ENCODE assay signal across 1 cellular context in the genomic region with DNA sequence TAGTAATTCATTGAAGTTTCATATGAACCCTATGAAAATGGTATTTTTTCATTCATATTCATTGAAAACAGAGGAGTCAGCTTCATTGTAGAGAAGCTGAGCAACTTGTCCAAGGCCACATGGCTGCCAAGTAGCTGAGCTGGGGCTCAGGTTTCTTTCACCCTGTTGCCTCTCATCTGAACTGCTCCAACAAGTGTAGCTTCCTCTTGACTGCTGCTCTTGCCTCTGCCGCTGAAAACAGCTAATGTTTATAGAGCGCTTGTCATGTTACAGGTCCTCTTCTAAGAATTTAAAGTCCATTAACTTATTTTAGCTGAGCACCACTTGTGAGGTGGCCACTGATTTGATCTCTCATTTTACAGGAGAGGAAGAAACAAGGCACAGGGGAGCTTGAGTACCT.
TF ChIP-seq lines count a peak whose summit lies in the region.

No MANE protein-coding gene starts in this region.

TF ChIP-seq in WTC11, 78 proteins besides CTCF, POLR2A, EP300 and RAD21 (continued from another document):
- no peak for TF ChIP-seq MXD4 (CRISPR knock-in tag; IDR thresholded peaks at IDR 0.05; ENCODE audit: borderline replicate concordance)
- TF ChIP-seq, protein P1, sequence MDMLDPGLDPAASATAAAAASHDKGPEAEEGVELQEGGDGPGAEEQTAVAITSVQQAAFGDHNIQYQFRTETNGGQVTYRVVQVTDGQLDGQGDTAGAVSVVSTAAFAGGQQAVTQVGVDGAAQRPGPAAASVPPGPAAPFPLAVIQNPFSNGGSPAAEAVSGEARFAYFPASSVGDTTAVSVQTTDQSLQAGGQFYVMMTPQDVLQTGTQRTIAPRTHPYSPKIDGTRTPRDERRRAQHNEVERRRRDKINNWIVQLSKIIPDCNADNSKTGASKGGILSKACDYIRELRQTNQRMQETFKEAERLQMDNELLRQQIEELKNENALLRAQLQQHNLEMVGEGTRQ (CRISPR knock-in tag; IDR thresholded peaks at IDR 0.05): no peak
TF ChIP-seq in WTC11: peak in this region for 0.
